ENCODE assay signal across 11 cellular contexts in genomic region chr14:74549588-74549987, GRCh38. TPM values are rescaled to one million over a fixed set of nuclear protein-coding genes. Genes with fewer than 3 reads are reported as not detected.
DNase-seq lines count a peak whose midpoint lies in the region; ATAC-seq and TF ChIP-seq lines count a peak whose summit lies in the region.
"Had no signal": no experiment of that assay in that cellular context is flagged by ENCODE, and none has a peak within 500 bp of the region (broad histone marks: within the 10 kb centered on the region; RNA-seq: fewer than 3 reads in every experiment).

No MANE protein-coding gene starts in this region.

- H3K27ac ChIP-seq in prostate gland = no peak overlapping the region

- no peak overlapping the region for H3K4me3 ChIP-seq in epithelial cell of esophagus (ENCODE audit: low read length)
- H3K4me3 ChIP-seq in prostate gland = no peak overlapping the region
- H3K4me3 ChIP-seq: MG63 had no signal

- intact Hi-C loops in prostate gland (cut with DNase I) = no loop called here

- no peaks in the 10 kb centered on the region for H3K36me3 ChIP-seq in prostate gland
- H3K36me3 ChIP-seq: MG63 had no signal

- no peaks in the 10 kb centered on the region for H3K27me3 ChIP-seq in prostate gland (replicated peaks; ENCODE audit: insufficient read depth)
- H3K27me3 ChIP-seq: MG63 had no signal

- ATAC-seq in HG03457 (IDR thresholded peaks at IDR 0.05; ENCODE audit: unreplicated experiment) = no peak

- WGBS in prostate gland = 50% methylated on average over 1 of the region's 1 CpG

- no peak for TF ChIP-seq POLR2A in prostate gland (IDR thresholded peaks at IDR 0.05)

- H3K4me1 ChIP-seq in prostate gland (replicated peaks) = no peaks in the 10 kb centered on the region

- DNase-seq in ELR (ENCODE audit: low read depth) = peak; percentile 19
- DNase-seq in NCI-H226 = peak; percentile 34
- DNase-seq in epithelial cell of esophagus (ENCODE audit: low read depth) = peak; percentile 75
- peak; percentile 46 for DNase-seq in prostate gland (ENCODE audit: low spot score)
- no peak for DNase-seq in DMS153 (lab: John Stamatoyannopoulos, UW)
- DNase-seq in NCI-H187 (lab: John Stamatoyannopoulos, UW) = no peak
- DNase-seq in activated CD4-positive, CD25-positive, alpha-beta regulatory T cell (lab: John Stamatoyannopoulos, UW) = no peak
- DNase-seq: NCI-H748 treated with DMSO at 0.1 percent for 48 hours, T1000 had no signal

- peak; percentile 76 for TF ChIP-seq CTCF in epithelial cell of esophagus (IDR thresholded peaks at IDR 0.05; ENCODE audit: insufficient read depth, low read depth, low read length, missing control alignments)
- TF ChIP-seq CTCF in prostate gland (IDR thresholded peaks at IDR 0.05) = peak in 2 of 4 experiments; percentile 56 to 75

- no peaks in the 10 kb centered on the region for H3K9me3 ChIP-seq in prostate gland
- H3K9me3 ChIP-seq: MG63 had no signal

RNA-seq across cellular contexts. Expression of gene ISCA2, which starts 56.0 kb away (rescaled TPM):
- total RNA-seq in prostate gland = 10 to 100 TPM; 23.5 to 25.5 TPM

RNA-seq across cellular contexts. Expression of gene NPC2, which starts 56.5 kb away (rescaled TPM):
- 100 to 1,000 TPM; 625 to 762 TPM for total RNA-seq in prostate gland

Comparison
In these comparisons a context has a peak if more than half of its experiments do, and no peak if none do; other contexts are left out.
1. DNase-seq: peak in ELR (single experiment), NCI-H226 (single experiment), epithelial cell of esophagus (single experiment) and prostate gland (single experiment); none in DMS153 (single experiment), NCI-H187 (0 of 2) and activated CD4-positive, CD25-positive, alpha-beta regulatory T cell (0 of 4).